ENCODE assay signal across 9 cellular contexts in the genomic region with DNA sequence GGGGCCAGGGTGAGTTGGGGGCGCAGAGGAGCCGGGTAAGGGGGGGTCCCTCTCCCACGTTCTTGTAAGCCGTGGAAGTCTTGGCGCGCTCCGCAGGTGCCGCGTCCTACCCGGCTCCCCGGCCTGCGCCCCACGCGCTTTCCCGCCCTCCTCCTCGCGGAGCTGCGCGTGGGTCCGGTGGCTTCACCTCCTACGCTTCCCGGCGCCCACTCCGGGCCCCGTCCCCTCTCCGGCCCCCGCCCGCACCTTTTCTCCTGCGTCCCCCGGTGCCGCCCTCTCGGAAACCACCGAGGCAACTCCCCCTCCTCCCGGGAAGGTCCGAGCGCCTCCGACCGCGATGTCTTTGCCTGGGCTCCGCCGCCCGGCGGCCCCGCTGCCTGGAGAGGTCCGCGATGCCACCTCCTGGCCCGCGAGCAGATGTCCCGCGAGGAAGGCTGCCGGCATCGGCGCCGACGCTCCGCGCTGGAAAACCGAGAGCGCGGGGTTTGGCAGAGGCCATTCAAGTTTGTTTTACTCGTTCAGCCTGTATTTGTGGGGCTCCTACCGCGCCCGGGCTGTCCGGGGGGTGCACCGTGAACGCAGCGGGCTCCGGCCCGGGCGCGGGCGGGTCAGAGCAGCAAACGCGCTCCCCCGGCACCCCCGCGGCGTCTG. TPM values are rescaled to one million over a fixed set of nuclear protein-coding genes. Genes with fewer than 3 reads are reported as not detected.
DNase-seq lines count a peak whose midpoint lies in the region; ATAC-seq and TF ChIP-seq lines count a peak whose summit lies in the region.
"Had no signal": no experiment of that assay in that cellular context is flagged by ENCODE, and none has a peak within 500 bp of the region (broad histone marks: within the 10 kb centered on the region; RNA-seq: fewer than 3 reads in every experiment).

No MANE protein-coding gene starts in this region.

- H4K20me1 ChIP-seq in GM23248 (ENCODE audit: insufficient read depth) = no peaks in the 10 kb centered on the region

- no peak overlapping the region for H3K27ac ChIP-seq in GM23248
- no peak overlapping the region for H3K27ac ChIP-seq in WERI-Rb-1

- no peaks in the 10 kb centered on the region for H3K4me1 ChIP-seq in GM23248 (ENCODE audit: insufficient read depth)

- no peaks in the 10 kb centered on the region for H3F3A ChIP-seq in GM23248 (ENCODE audit: insufficient read depth)

- in situ Hi-C loops in GM23248 (cut with MboI) = no loop called here

- H3K27me3 ChIP-seq in GM23248 (replicated peaks; ENCODE audit: insufficient read depth) (peaks cover 40% of the 10 kb centered on the region), WERI-Rb-1 (ENCODE audit: insufficient read depth, low read depth, severe bottlenecking) (peaks cover 37% of the 10 kb centered on the region)

- TF ChIP-seq CTCF in WERI-Rb-1 (IDR thresholded peaks at IDR 0.05; ENCODE audit: low read depth, low read length) = peak; percentile 57

- no peaks in the 10 kb centered on the region for H3K9me3 ChIP-seq in GM23248 (ENCODE audit: low read depth)
- H3K9me3 ChIP-seq in WERI-Rb-1 (ENCODE audit: severe bottlenecking) = peaks cover 9% of the 10 kb centered on the region

- H3K36me3 ChIP-seq in GM23248 (ENCODE audit: low read depth) = no peaks in the 10 kb centered on the region
- no peaks in the 10 kb centered on the region for H3K36me3 ChIP-seq in WERI-Rb-1

- 2% methylated on average over 49 to 73 of the region's 79 CpGs for WGBS in GM23248 (ENCODE audit: low coverage in 1 of 2, low lambda C conversion rate in 2 of 2, missing lambda C conversion rate in 2 of 2), 2 experiments

- no peak overlapping the region for H2AFZ ChIP-seq in GM23248

- ATAC-seq in GM21528 (IDR thresholded peaks at IDR 0.05; ENCODE audit: low FRiP score, unreplicated experiment) = no peak

- no peak overlapping the region for H3K9ac ChIP-seq in GM23248

- H3K4me3 ChIP-seq in GM23248 = no peak overlapping the region
- H3K4me3 ChIP-seq in WERI-Rb-1 (ENCODE audit: low read depth, low read length) = peak overlapping the region; percentile 32

- no peaks in the 10 kb centered on the region for H3K9me2 ChIP-seq in GM23248 (ENCODE audit: insufficient read depth)

- no peak overlapping the region for H3K4me2 ChIP-seq in GM23248 (ENCODE audit: unreplicated experiment)

- DNase-seq in GM23248 = peak; percentile 41
- peak; percentile 53 for DNase-seq in WERI-Rb-1
- peak; percentile 70 for DNase-seq in hepatic stellate cell (ENCODE audit: low spot score)
- DNase-seq in renal cortical epithelial cell (ENCODE audit: low read depth) = peak; percentile 5
- no peak for DNase-seq in NCI-H146 treated with DMSO at 0.1 percent for 48 hours (lab: John Stamatoyannopoulos, UW; ENCODE audit: unreplicated experiment)
- no peak for DNase-seq in T-helper 9 cell
- DNase-seq: NCI-H1092 treated with DMSO at 0.1 percent for 48 hours had no signal

- H3K79me2 ChIP-seq in GM23248 (ENCODE audit: insufficient read depth) = no peaks in the 10 kb centered on the region

RNA-seq across cellular contexts. Expression of gene NKX6-2, which starts 2.4 kb away (rescaled TPM):
- not detected in 2 replicates for total RNA-seq in GM23248 (2014; rRNA removed; shearing (Covaris generic))
- 1.9 and 2.6 TPM in 2 replicates for polyA plus RNA-seq in GM23248 (2016; fragmentation: Nextera tagmentation; extraction: Ambion mirVana)
- 0.35 TPM in 1 of 2 replicates, not detected in the other for total RNA-seq in renal cortical epithelial cell
- total RNA-seq: T-helper 1 cell treated with Interleukin-12 subunit alpha and Interleukin-12 subunit beta and Interleukin-4 antibody, amounts not matched to agents 30 ng/mL and 1 ng/mL, for 36 hours had no signal

Comparison
In these comparisons a context has a peak if more than half of its experiments do, and no peak if none do; other contexts are left out.
1. DNase-seq: peak in GM23248 (single experiment), WERI-Rb-1 (single experiment), hepatic stellate cell (single experiment) and renal cortical epithelial cell (single experiment); none in NCI-H146 treated with DMSO at 0.1 percent for 48 hours (single experiment) and T-helper 9 cell (single experiment).